ENCODE assay signal across 27 cellular contexts in genomic region chr2:178810422-178810821, GRCh38.
"Had no signal": no experiment of that assay in that cellular context is flagged by ENCODE, and none has a peak within 500 bp of the region (broad histone marks: within the 10 kb centered on the region; RNA-seq: fewer than 3 reads in every experiment).

No MANE protein-coding gene starts in this region.

- H3K27ac ChIP-seq: adrenal gland, body of pancreas, colonic mucosa, epithelial cell of prostate, esophagus squamous epithelium had no signal

- H3K36me3 ChIP-seq: adrenal gland, colonic mucosa, esophagus squamous epithelium had no signal

- ATAC-seq: activated CD4-positive, alpha-beta T cell treated with anti-CD3 and anti-CD28 coated beads for 36 hours; activated CD8-positive, alpha-beta memory T cell treated with anti-CD3 and anti-CD28 coated beads, Interleukin-2, amount 10 ng/mL, durations not matched to agents 7 days and 5 days; activated CD8-positive, alpha-beta T cell treated with anti-CD3 and anti-CD28 coated beads, Interleukin-2, amount 10 ng/mL, durations not matched to agents 7 days and 5 days; activated naive CD8-positive, alpha-beta T cell treated with anti-CD3 and anti-CD28 coated beads, Interleukin-2, amount 50 U/mL, for 24 hours had no signal

- H3K4me1 ChIP-seq: colonic mucosa, esophagus squamous epithelium had no signal

- H3K4me3 ChIP-seq: adrenal gland, body of pancreas, colonic mucosa, esophagus squamous epithelium had no signal

- H3K27me3 ChIP-seq: adrenal gland, body of pancreas, colonic mucosa, esophagus squamous epithelium had no signal

- H3K9me3 ChIP-seq: adrenal gland, body of pancreas, colonic mucosa, esophagus squamous epithelium had no signal

- DNase-seq: activated CD4-positive, alpha-beta memory T cell treated with anti-CD3 and anti-CD28 coated beads for 36 hours; activated CD4-positive, alpha-beta T cell treated with anti-CD3 and anti-CD28 coated beads for 36 hours; activated CD4-positive, alpha-beta T cell treated with anti-CD3 and anti-CD28 coated beads, Interleukin-2, amount 10 ng/mL, durations not matched to agents 24 days and 14 days; activated CD4-positive, CD25-positive, alpha-beta regulatory T cell; activated CD4-positive, CD25-positive, alpha-beta regulatory T cell treated with anti-CD3 and anti-CD28 coated beads, Interleukin-2, amount 50 U/mL, for 72 hours; activated CD8-positive, alpha-beta memory T cell treated with anti-CD3 and anti-CD28 coated beads, Interleukin-2, amount 10 ng/mL, durations not matched to agents 7 days and 5 days; activated CD8-positive, alpha-beta memory T cell treated with anti-CD3 and anti-CD28 coated beads, Interleukin-2, amount 50 U/mL, for 4 hours; activated CD8-positive, alpha-beta T cell treated with anti-CD3 and anti-CD28 coated beads, Interleukin-2, amount 10 ng/mL, durations not matched to agents 7 days and 5 days; activated effector memory CD4-positive, alpha-beta T cell treated with anti-CD3 and anti-CD28 coated beads, Interleukin-2, amount 50 U/mL, for 16 hours; activated naive CD4-positive, alpha-beta T cell treated with anti-CD3 and anti-CD28 coated beads for 36 hours; activated naive CD8-positive, alpha-beta T cell treated with anti-CD3 and anti-CD28 coated beads for 36 hours; activated naive CD8-positive, alpha-beta T cell treated with anti-CD3 and anti-CD28 coated beads, Interleukin-2, amount 50 U/mL, for 24 hours; activated T-cell treated with anti-CD3 and anti-CD28 coated beads, Interleukin-2, amount 50 U/mL, for 1 hour; activated T-cell treated with anti-CD3 and anti-CD28 coated beads, Interleukin-2, amount 50 U/mL, for 48 hours; adrenal gland; amygdala; aorta; body of pancreas; central memory CD4-positive, alpha-beta T cell; cerebellar nuclear complex; colonic mucosa; effector CD8-positive, alpha-beta T cell; esophagus squamous epithelium; foreskin melanocyte; head of caudate nucleus; T-helper 2 cell had no signal
